In the genomic region with DNA sequence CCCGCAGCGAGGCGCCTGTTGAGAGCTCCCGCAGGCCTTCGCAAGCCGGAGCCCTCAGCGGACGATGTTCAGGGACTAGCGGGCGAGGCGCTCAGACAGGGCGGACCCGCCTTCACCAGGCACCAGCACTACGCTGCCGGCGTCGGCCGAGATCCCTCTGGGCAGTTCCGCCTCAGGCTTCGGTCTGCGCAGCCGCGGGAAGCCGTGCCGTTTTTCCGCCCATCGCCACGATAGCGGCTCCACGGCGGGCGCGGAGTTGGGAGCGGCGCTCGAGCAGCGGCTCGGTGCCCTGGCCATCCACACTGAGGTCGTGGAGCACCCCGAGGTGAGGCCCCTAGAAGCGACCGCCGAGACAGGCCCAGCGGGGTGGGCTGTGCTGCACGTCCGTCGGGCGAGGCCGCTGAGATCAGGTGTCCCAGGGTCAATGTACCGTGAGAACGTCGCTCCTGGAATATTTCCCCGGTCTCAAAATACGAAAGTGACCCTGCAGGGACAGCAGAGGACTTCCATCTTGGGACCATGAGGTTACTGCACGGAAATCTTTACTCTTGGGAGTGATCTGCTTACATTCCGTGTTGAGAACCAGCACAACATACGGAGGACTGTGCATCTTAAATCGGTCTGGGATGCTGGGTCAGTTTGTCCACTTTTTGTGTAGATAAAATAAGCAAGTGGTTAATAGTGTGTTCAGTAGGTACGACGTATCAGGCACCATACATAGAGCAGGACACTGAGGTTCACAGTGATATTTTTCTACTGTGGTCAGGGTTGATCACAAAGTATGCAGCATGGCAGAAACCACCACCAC, we compare ENCODE assay signal across 1 cellular context.
TF ChIP-seq lines count a peak whose summit lies in the region.

No MANE protein-coding gene starts in this region.

TF ChIP-seq in H1, 55 proteins besides CTCF, POLR2A, EP300 and RAD21:
- TF ChIP-seq KDM1A (IDR thresholded peaks at IDR 0.05; ENCODE audit: borderline replicate concordance, low read length) (no peak), JUND (IDR thresholded peaks at IDR 0.05; ENCODE audit: low read length) (no peak), ATF3 (IDR thresholded peaks at IDR 0.05; ENCODE audit: insufficient read depth, low read depth, low read length) (no peak), USF2 (IDR thresholded peaks at IDR 0.05; ENCODE audit: low read length) (0 out of 2 replicates have a peak, but pooled peaks have one; percentile 2), SRF (IDR thresholded peaks at IDR 0.05; ENCODE audit: low read depth, low read length) (no peak), JUN (IDR thresholded peaks at IDR 0.05; ENCODE audit: low read depth, low read length) (no peak), MAFK (IDR thresholded peaks at IDR 0.05; ENCODE audit: low read depth, low read length) (no peak), TAF7 (optimal IDR thresholded peaks at IDR 0.05; ENCODE audit: borderline replicate concordance, low read depth, low read length) (no peak), BACH1 (IDR thresholded peaks at IDR 0.05; ENCODE audit: low read length) (no peak), CHD7 (IDR thresholded peaks at IDR 0.05; ENCODE audit: insufficient replicate concordance, low read length) (no peak), ASH2L (IDR thresholded peaks at IDR 0.05; ENCODE audit: low read length) (peak; percentile 81), POU5F1 (IDR thresholded peaks at IDR 0.05; ENCODE audit: low read depth, low read length) (no peak), SP1 (IDR thresholded peaks at IDR 0.05; ENCODE audit: low read depth, low read length) (0 out of 2 replicates have a peak, but pooled peaks have one; percentile 4), CHD1 (IDR thresholded peaks at IDR 0.05; ENCODE audit: low read depth, low read length) (no peak), KDM5A (IDR thresholded peaks at IDR 0.05; ENCODE audit: low read length) (no peak), KDM4A (IDR thresholded peaks at IDR 0.05; ENCODE audit: low read depth, low read length, severe bottlenecking) (peak; percentile 69), RBBP5 (IDR thresholded peaks at IDR 0.05; ENCODE audit: borderline replicate concordance, low read depth, low read length) (peak; percentile 94), RXRA (IDR thresholded peaks at IDR 0.05; ENCODE audit: insufficient read depth, low read depth, low read length) (no peak), CREB1 (IDR thresholded peaks at IDR 0.05) (peak; percentile 43; the same call in 1 of the 2 replicates), NRF1 (IDR thresholded peaks at IDR 0.05; ENCODE audit: low read depth, low read length) (peak; percentile 43; the same call in 1 of the 2 replicates), CTBP2 (IDR thresholded peaks at IDR 0.05; ENCODE audit: borderline replicate concordance, insufficient read depth, insufficient read length, low read length) (no peak), TBP (IDR thresholded peaks at IDR 0.05; ENCODE audit: low read depth, low read length) (peak; percentile 71), ATF2 (IDR thresholded peaks at IDR 0.05; ENCODE audit: low read length) (no peak; the same call in 1 of the 2 replicates), ZNF274 (IDR thresholded peaks at IDR 0.05; ENCODE audit: borderline replicate concordance, extremely low read depth, low read length) (no peak), POLR2AphosphoS5 (IDR thresholded peaks at IDR 0.05; ENCODE audit: low read depth, low read length) (peak; percentile 97), CEBPB (IDR thresholded peaks at IDR 0.05; ENCODE audit: low read depth, low read length) (no peak), EGR1 (IDR thresholded peaks at IDR 0.05; ENCODE audit: borderline replicate concordance, low read depth, low read length) (no peak), SP2 (IDR thresholded peaks at IDR 0.05; ENCODE audit: low read length) (no peak), TAF1 (IDR thresholded peaks at IDR 0.05; ENCODE audit: low read depth, low read length) (peak; percentile 84), RNF2 (IDR thresholded peaks at IDR 0.05; ENCODE audit: borderline replicate concordance, low read depth, low read length, missing control alignments, poor library complexity, severe bottlenecking) (no peak), HDAC2 (IDR thresholded peaks at IDR 0.05; ENCODE audit: borderline replicate concordance in 1 of 2, low read depth in 2 of 2, low read length in 2 of 2) (no peak), SIN3A (conservative IDR thresholded peaks at IDR 0.05 in 1 of 2, IDR thresholded peaks at IDR 0.05 in 1 of 2; ENCODE audit: low read depth in 1 of 2, low read length in 2 of 2) (peak in 1 of 2 experiments; percentile 47; a peak in 1 of 4 replicates), CBX5 (IDR thresholded peaks at IDR 0.05; ENCODE audit: low read depth, low read length) (no peak), HDAC6 (IDR thresholded peaks at IDR 0.05; ENCODE audit: low read depth, low read length) (no peak), SUZ12 (IDR thresholded peaks at IDR 0.05; ENCODE audit: low read length) (no peak), SIRT6 (IDR thresholded peaks at IDR 0.05; ENCODE audit: low read length) (no peak), GTF2F1 (IDR thresholded peaks at IDR 0.05; ENCODE audit: borderline replicate concordance, low read depth, low read length) (no peak), SP4 (IDR thresholded peaks at IDR 0.05; ENCODE audit: low read length) (no peak), TEAD4 (IDR thresholded peaks at IDR 0.05; ENCODE audit: low read depth, low read length) (peak; percentile 2; the same call in 1 of the 2 replicates), YY1 (IDR thresholded peaks at IDR 0.05; ENCODE audit: low read depth, low read length) (no peak), PHF8 (conservative IDR thresholded peaks at IDR 0.05; ENCODE audit: low read depth, low read length) (peak; percentile 68), CHD2 (IDR thresholded peaks at IDR 0.05; ENCODE audit: low read length) (no peak), NANOG (IDR thresholded peaks at IDR 0.05; ENCODE audit: insufficient read depth, low read depth, low read length, poor library complexity, severe bottlenecking) (no peak)
- TF ChIP-seq, protein P1, sequence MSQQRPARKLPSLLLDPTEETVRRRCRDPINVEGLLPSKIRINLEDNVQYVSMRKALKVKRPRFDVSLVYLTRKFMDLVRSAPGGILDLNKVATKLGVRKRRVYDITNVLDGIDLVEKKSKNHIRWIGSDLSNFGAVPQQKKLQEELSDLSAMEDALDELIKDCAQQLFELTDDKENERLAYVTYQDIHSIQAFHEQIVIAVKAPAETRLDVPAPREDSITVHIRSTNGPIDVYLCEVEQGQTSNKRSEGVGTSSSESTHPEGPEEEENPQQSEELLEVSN (IDR thresholded peaks at IDR 0.05), result peak; percentile 56
- TF ChIP-seq, protein P2, sequence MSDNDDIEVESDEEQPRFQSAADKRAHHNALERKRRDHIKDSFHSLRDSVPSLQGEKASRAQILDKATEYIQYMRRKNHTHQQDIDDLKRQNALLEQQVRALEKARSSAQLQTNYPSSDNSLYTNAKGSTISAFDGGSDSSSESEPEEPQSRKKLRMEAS (IDR thresholded peaks at IDR 0.05), result no peak; the same call in none of the 2 replicates
